Comparison of ENCODE assay signal across 13 cellular contexts in the genomic region with DNA sequence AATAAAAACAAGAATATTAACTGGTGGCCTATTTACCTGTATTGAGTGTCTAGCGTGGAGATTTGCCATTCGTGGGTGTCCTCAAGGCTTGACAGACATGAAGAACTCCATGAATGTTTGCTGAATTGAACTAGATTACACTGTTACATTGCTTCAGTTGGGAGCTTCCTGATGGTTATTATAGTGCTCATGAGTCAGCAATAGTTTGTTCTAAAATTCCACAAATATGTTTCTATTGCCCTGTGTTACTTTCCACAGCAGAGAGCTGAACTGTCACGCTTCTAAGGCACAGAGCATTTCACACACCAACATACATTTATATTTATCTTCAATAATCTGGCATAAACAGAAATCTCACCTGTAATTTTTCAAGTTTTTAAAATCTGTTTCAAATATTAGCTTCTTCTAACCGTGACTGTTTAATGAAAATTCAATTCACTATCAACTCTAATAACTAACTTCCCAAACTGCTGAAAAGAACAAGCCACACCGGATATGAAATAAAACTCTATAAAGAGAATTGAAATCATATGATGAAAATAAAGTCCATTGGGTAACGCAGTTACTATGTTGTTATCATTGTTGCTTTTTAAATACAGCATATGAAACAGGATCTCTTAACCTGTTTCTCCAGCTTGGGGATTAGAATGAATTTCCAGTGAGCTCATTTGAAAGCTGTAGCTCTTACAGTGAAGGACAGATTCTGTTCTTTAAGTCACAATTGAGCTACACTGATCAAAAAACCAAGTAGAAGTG.
DNase-seq lines count a peak whose midpoint lies in the region; ATAC-seq and TF ChIP-seq lines count a peak whose summit lies in the region.
"Had no signal": no experiment of that assay in that cellular context is flagged by ENCODE, and none has a peak within 500 bp of the region (broad histone marks: within the 10 kb centered on the region; RNA-seq: fewer than 3 reads in every experiment).

No MANE protein-coding gene starts in this region.

- peak overlapping the region in 8 of 9 donors; percentile 8 to 79 (median 64) for H3K27ac Mint-ChIP-seq in naive thymus-derived CD4-positive, alpha-beta T cell
- H3K27ac Mint-ChIP-seq in nephron progenitor cell, result no peak overlapping the region

- CTCF ChIA-PET in PC-3 (lab: Charles Lee), result no interaction called here
- CTCF ChIA-PET in naive thymus-derived CD4-positive, alpha-beta T cell (lab: Charles Lee), result no interaction called here

- H2AFZ ChIP-seq in PC-3 (ENCODE audit: low read length), result peak overlapping the region; percentile 43; the same call in 1 of the 2 replicates

- no peaks in the 10 kb centered on the region for H3K9me2 ChIP-seq in PC-3 (replicated peaks; ENCODE audit: low read length)

- in situ Hi-C loops in HAP-1 (cut with MboI; ENCODE audit: low sequenced_read_pairs), result no loop called here

- H3K9me3 Mint-ChIP-seq in naive thymus-derived CD4-positive, alpha-beta T cell, result no peaks in the 10 kb centered on the region
- no peaks in the 10 kb centered on the region for H3K9me3 Mint-ChIP-seq in nephron progenitor cell
- H3K9me3 Mint-ChIP-seq: activated CD4-positive, alpha-beta T cell treated with anti-CD3 and anti-CD28 coated beads, Interleukin-2, amount 10 ng/mL, durations not matched to agents 7 days and 5 days had no signal

- peaks cover 26% of the 10 kb centered on the region for H3K4me1 ChIP-seq in PC-3 (ENCODE audit: insufficient read depth, low read length)
- H3K4me1 ChIP-seq in esophagus muscularis mucosa, result peaks cover 0 to 3% (median 0%) of the 10 kb centered on the region in 4 donors
- peaks cover 0 to 4% of the 10 kb centered on the region in 2 donors for H3K4me1 ChIP-seq in naive thymus-derived CD4-positive, alpha-beta T cell (ENCODE audit: control insufficient read depth in 2 of 2, insufficient read depth in 2 of 2, low read length in 2 of 2)
- H3K4me1 ChIP-seq in HAP-1, result peaks cover 9% of the 10 kb centered on the region
- no peaks in the 10 kb centered on the region for H3K4me1 ChIP-seq in right cardiac atrium (ENCODE audit: control insufficient read depth, insufficient read depth, low read length)

- no peak for TF ChIP-seq CTCF in PC-3 (conservative IDR thresholded peaks at IDR 0.05; ENCODE audit: low read depth, low read length)
- TF ChIP-seq CTCF in esophagus muscularis mucosa (IDR thresholded peaks at IDR 0.05), result no peak
- TF ChIP-seq CTCF in nephron progenitor cell (IDR thresholded peaks at IDR 0.05), result no peak

- TF ChIP-seq EP300 in esophagus muscularis mucosa (IDR thresholded peaks at IDR 0.05), result no peak

- H3K9ac ChIP-seq in PC-3 (ENCODE audit: low read length), result no peak overlapping the region

- H3K9me3 ChIP-seq in PC-3 (ENCODE audit: low read length), result no peaks in the 10 kb centered on the region
- no peaks in the 10 kb centered on the region for H3K9me3 ChIP-seq in esophagus muscularis mucosa
- no peaks in the 10 kb centered on the region for H3K9me3 ChIP-seq in naive thymus-derived CD4-positive, alpha-beta T cell (ENCODE audit: control insufficient read depth in 2 of 3, low read length in 3 of 3)
- no peaks in the 10 kb centered on the region for H3K9me3 ChIP-seq in HAP-1
- no peaks in the 10 kb centered on the region for H3K9me3 ChIP-seq in right cardiac atrium (ENCODE audit: control insufficient read depth, low read length)
- H3K9me3 ChIP-seq: thoracic aorta had no signal

- BruUV-seq in PC-3 (replicated peaks; lab: Mats Ljungman, UMichigan), result no TSS peak

- POLR2A ChIA-PET in PC-3 (lab: Charles Lee; ENCODE audit: unreplicated experiment), result interaction anchor here (0.5 to 0.8 kb wide), 3 partner anchors 32 to 59 kb away, joined by 3 to 10 read pairs (median 3); no protein-coding TSS in a partner anchor
- POLR2A ChIA-PET in naive thymus-derived CD4-positive, alpha-beta T cell (lab: Charles Lee), result interaction anchor here (0.7 to 1.3 kb wide), 4 partner anchors 9 to 533 kb away, joined by 3 to 5 read pairs (median 3); no protein-coding TSS in a partner anchor

- TF ChIP-seq POLR2A in esophagus muscularis mucosa (IDR thresholded peaks at IDR 0.05; ENCODE audit: low read depth), result no peak

- no peaks in the 10 kb centered on the region for H4K20me1 ChIP-seq in PC-3 (ENCODE audit: low read length)

- ATAC-seq in PC-3 (peak; percentile 72), right cardiac atrium (no peak), Right ventricle myocardium inferior (no peak)
- no peak for ATAC-seq in naive thymus-derived CD4-positive, alpha-beta T cell

- H3K79me2 ChIP-seq in PC-3 (ENCODE audit: low read length), result no peaks in the 10 kb centered on the region

- peaks cover 14 to 48% (median 31%) of the 10 kb centered on the region in 5 donors for H3K36me3 Mint-ChIP-seq in naive thymus-derived CD4-positive, alpha-beta T cell
- no peaks in the 10 kb centered on the region for H3K36me3 Mint-ChIP-seq in nephron progenitor cell (ENCODE audit: low read depth)

- no peak overlapping the region for H3K27ac ChIP-seq in PC-3 (ENCODE audit: low read length)
- H3K27ac ChIP-seq in esophagus muscularis mucosa (replicated peaks in 1 of 4), result no peak overlapping the region
- no peak overlapping the region for H3K27ac ChIP-seq in naive thymus-derived CD4-positive, alpha-beta T cell (ENCODE audit: low read depth, low read length)
- no peak overlapping the region for H3K27ac ChIP-seq in right cardiac atrium (ENCODE audit: low read length)
- H3K27ac ChIP-seq: thoracic aorta had no signal

- H3K4me1 Mint-ChIP-seq in naive thymus-derived CD4-positive, alpha-beta T cell, result peaks cover 0 to 29% (median 18%) of the 10 kb centered on the region in 7 donors
- peaks cover 27% of the 10 kb centered on the region for H3K4me1 Mint-ChIP-seq in nephron progenitor cell

- H3K36me3 ChIP-seq in PC-3 (ENCODE audit: low read depth, low read length) (no peaks in the 10 kb centered on the region), esophagus muscularis mucosa (no peaks in the 10 kb centered on the region), HAP-1 (replicated peaks) (no peaks in the 10 kb centered on the region)
- H3K36me3 ChIP-seq in naive thymus-derived CD4-positive, alpha-beta T cell (ENCODE audit: control insufficient read depth in 2 of 3, insufficient read depth in 3 of 3, low read length in 3 of 3), result peaks cover 0 to 41% (median 17%) of the 10 kb centered on the region in 3 experiments
- H3K36me3 ChIP-seq: thoracic aorta had no signal

- 69% methylated on average over 6 of the region's 6 CpGs for WGBS in esophagus muscularis mucosa
- WGBS in right cardiac atrium, result 68% methylated on average over 6 of the region's 6 CpGs

- no peaks in the 10 kb centered on the region for H3F3A ChIP-seq in PC-3 (ENCODE audit: low read length, unreplicated experiment)

- intact Hi-C loops in PC-3 (cut with micrococcal nuclease), result loop anchor here (2.0 kb wide), 1 partner anchor 13 kb away; no protein-coding TSS in a partner anchor
- intact Hi-C loops in esophagus muscularis mucosa (cut with DNase I), result no loop called here
- intact Hi-C loops in naive thymus-derived CD4-positive, alpha-beta T cell (cut with micrococcal nuclease), result no loop called here
- intact Hi-C loops in right cardiac atrium (cut with DNase I), result no loop called here
- intact Hi-C loops in Right ventricle myocardium inferior (cut with DNase I), result no loop called here

- H3K4me3 ChIP-seq in PC-3 (ENCODE audit: low read length) (no peak overlapping the region), esophagus muscularis mucosa (no peak overlapping the region), HAP-1 (no peak overlapping the region), right cardiac atrium (ENCODE audit: low read length) (no peak overlapping the region)
- no peak overlapping the region for H3K4me3 ChIP-seq in naive thymus-derived CD4-positive, alpha-beta T cell (ENCODE audit: low read length)
- H3K4me3 ChIP-seq: thoracic aorta had no signal

- DNase-seq in EH (ENCODE audit: low read depth) (peak; percentile 66), PC-3 (peak; percentile 27), esophagus muscularis mucosa (ENCODE audit: extremely low spot score) (peak; percentile 39), HAP-1 (ENCODE audit: low spot score in 2 of 2) (no peak), right cardiac atrium (no peak), Right ventricle myocardium inferior (ENCODE audit: missing footprints) (no peak), nephron progenitor cell (no peak)
- no peak for DNase-seq in naive thymus-derived CD4-positive, alpha-beta T cell
- DNase-seq: activated CD4-positive, alpha-beta T cell treated with anti-CD3 and anti-CD28 coated beads, Interleukin-2, amount 10 ng/mL, durations not matched to agents 7 days and 5 days; activated effector memory CD4-positive, alpha-beta T cell treated with anti-CD3 and anti-CD28 coated beads, Interleukin-2, amount 50 U/mL, for 16 hours; NCI-H2029; T-helper 1 cell had no signal

- H3K4me3 Mint-ChIP-seq in naive thymus-derived CD4-positive, alpha-beta T cell, result no peak overlapping the region
- no peak overlapping the region for H3K4me3 Mint-ChIP-seq in nephron progenitor cell
- H3K4me3 Mint-ChIP-seq: activated CD4-positive, alpha-beta T cell treated with anti-CD3 and anti-CD28 coated beads, Interleukin-2, amount 10 ng/mL, durations not matched to agents 7 days and 5 days had no signal

- H3K27me3 ChIP-seq in PC-3 (ENCODE audit: low read length), result no peaks in the 10 kb centered on the region
- H3K27me3 ChIP-seq in esophagus muscularis mucosa, result no peaks in the 10 kb centered on the region
- no peaks in the 10 kb centered on the region for H3K27me3 ChIP-seq in naive thymus-derived CD4-positive, alpha-beta T cell (ENCODE audit: control insufficient read depth in 2 of 2, insufficient read depth in 2 of 2, low read length in 2 of 2)
- H3K27me3 ChIP-seq in HAP-1 (ENCODE audit: low read depth), result no peaks in the 10 kb centered on the region
- H3K27me3 ChIP-seq in right cardiac atrium (ENCODE audit: control insufficient read depth, insufficient read depth), result no peaks in the 10 kb centered on the region

- no peaks in the 10 kb centered on the region for H3K27me3 Mint-ChIP-seq in naive thymus-derived CD4-positive, alpha-beta T cell
- peaks cover 14% of the 10 kb centered on the region for H3K27me3 Mint-ChIP-seq in nephron progenitor cell (ENCODE audit: low read depth, poor library complexity)
- H3K27me3 Mint-ChIP-seq: activated CD4-positive, alpha-beta T cell treated with anti-CD3 and anti-CD28 coated beads, Interleukin-2, amount 10 ng/mL, durations not matched to agents 7 days and 5 days had no signal

- H3K4me2 ChIP-seq in PC-3 (ENCODE audit: low read length), result peak overlapping the region; percentile 2; the same call in 1 of the 2 replicates

Comparison
In these comparisons a context has a peak if more than half of its experiments do, and no peak if none do; other contexts are left out.
1. DNase-seq: peak in EH (single experiment), PC-3 (single experiment) and esophagus muscularis mucosa (single experiment); none in naive thymus-derived CD4-positive, alpha-beta T cell (0 of 9), HAP-1 (0 of 2), right cardiac atrium (0 of 3), Right ventricle myocardium inferior (single experiment) and nephron progenitor cell (single experiment).